1 cellular context compared by ENCODE assay signal in the genomic region with DNA sequence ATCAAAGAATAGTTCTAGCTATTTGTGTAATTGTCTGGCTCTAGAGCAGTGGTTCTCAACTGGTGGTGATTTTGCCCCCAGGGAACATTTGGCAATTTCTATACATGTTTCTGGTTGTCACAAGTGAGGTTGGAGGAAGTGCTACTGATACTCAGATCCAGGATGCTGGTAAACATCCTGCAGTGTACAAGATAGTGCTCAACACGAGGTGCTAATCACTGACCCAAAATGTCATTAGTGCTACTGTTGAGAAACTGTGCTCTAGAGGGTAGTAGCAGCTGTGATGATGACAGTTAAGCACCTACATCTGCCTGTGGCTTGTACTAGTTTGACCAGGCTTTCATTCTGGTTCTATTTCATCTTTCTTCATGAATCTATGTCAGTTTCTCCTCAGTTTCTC.
TF ChIP-seq lines count a peak whose summit lies in the region.

No MANE protein-coding gene starts in this region.

TF ChIP-seq in GM12878, 131 proteins besides CTCF, POLR2A, EP300 and RAD21:
- TF ChIP-seq, protein P1, sequence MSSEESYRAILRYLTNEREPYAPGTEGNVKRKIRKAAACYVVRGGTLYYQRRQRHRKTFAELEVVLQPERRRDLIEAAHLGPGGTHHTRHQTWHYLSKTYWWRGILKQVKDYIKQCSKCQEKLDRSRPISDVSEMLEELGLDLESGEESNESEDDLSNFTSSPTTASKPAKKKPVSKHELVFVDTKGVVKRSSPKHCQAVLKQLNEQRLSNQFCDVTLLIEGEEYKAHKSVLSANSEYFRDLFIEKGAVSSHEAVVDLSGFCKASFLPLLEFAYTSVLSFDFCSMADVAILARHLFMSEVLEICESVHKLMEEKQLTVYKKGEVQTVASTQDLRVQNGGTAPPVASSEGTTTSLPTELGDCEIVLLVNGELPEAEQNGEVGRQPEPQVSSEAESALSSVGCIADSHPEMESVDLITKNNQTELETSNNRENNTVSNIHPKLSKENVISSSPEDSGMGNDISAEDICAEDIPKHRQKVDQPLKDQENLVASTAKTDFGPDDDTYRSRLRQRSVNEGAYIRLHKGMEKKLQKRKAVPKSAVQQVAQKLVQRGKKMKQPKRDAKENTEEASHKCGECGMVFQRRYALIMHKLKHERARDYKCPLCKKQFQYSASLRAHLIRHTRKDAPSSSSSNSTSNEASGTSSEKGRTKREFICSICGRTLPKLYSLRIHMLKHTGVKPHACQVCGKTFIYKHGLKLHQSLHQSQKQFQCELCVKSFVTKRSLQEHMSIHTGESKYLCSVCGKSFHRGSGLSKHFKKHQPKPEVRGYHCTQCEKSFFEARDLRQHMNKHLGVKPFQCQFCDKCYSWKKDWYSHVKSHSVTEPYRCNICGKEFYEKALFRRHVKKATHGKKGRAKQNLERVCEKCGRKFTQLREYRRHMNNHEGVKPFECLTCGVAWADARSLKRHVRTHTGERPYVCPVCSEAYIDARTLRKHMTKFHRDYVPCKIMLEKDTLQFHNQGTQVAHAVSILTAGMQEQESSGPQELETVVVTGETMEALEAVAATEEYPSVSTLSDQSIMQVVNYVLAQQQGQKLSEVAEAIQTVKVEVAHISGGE (CRISPR knock-in tag; IDR thresholded peaks at IDR 0.05): no peak
- no peak for TF ChIP-seq JUND (IDR thresholded peaks at IDR 0.05; ENCODE audit: low read depth, low read length)
